ENCODE assay signal across 8 cellular contexts in the genomic region with DNA sequence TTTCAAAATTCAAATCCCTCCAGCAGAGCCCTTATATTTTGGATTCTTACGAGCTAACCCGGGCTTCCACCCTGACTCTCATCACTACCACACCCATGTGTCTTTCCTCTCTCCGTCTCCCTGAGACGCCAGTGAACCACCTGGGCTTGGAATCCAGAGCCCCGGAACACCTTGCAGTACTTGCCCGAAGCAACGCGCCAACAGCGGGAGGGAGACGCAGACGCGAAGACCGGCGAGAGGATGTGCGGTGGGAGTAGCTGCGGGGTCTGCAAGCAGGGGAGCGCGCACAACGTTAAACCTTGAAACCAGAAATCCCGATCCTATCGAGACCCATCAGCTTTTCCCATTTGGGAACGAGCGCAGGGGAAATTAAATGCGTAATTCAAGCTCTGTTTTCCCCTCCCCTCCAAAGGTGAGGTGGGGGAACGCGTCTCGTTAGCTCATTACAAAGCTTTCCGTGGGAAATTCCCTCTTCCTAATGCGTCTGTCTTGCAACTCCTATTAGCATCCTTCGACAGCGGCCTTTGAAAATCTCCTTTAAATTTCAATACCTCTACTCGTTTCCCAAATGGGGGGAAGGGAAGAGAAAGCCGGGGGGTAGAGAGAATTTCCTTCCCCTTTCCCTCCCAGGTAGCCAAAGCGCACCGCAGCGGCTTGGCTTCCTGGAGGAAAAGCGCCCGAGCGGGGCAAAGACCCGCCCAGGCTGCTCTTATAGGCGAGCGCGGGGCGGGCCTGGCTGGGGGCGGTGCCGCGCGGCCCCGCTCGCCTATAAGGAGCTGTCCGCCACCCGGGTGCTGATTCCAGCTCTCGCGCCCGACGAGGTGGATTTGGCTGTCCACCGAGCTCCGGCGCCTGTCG. TPM values are rescaled to one million over a fixed set of nuclear protein-coding genes. Genes with fewer than 3 reads are reported as not detected.
DNase-seq lines count a peak whose midpoint lies in the region; ATAC-seq lines count a peak whose summit lies in the region.

A gene (plus strand): TSS at position 797 of the 858 bp plus-strand sequence. CDS start 364 bp downstream, outside the sequence.

- no peaks in the 10 kb centered on the region for H3K9me3 ChIP-seq in iPS-18c (ENCODE audit: control insufficient read depth, insufficient read depth, low read length)

- no peak for ATAC-seq in HG02840 (IDR thresholded peaks at IDR 0.05; ENCODE audit: low FRiP score, unreplicated experiment)
- ATAC-seq in HG03520 (IDR thresholded peaks at IDR 0.05; ENCODE audit: unreplicated experiment): no peak

- H3K4me3 ChIP-seq in iPS-18c (ENCODE audit: insufficient read depth, low read depth, low read length): peak within 1 kb of the TSS; percentile 50

- in situ Hi-C loops in G401 (cut with HindIII; ENCODE audit: low sequenced_read_pairs): no loop called here

- peak; percentile 18 for DNase-seq in G401 (ENCODE audit: low spot score)
- peak; percentile 71 for DNase-seq in NCI-H1105 (lab: John Stamatoyannopoulos, UW)
- DNase-seq in amygdala (lab: John Stamatoyannopoulos, UW): peak in 44 of 56 donors; percentile 5 to 72 (median 37)
- peak; percentile 17 to 26 for DNase-seq in stimulated activated CD4-positive, alpha-beta T cell treated with anti-CD3 and anti-CD28 coated beads, Interleukin-2, amount 100 ng/mL, for 24 hours
- no peak for DNase-seq in OCI-M2 (lab: John Stamatoyannopoulos, UW; ENCODE audit: unreplicated experiment)

RNA-seq across cellular contexts. Expression of the gene that starts here (rescaled TPM):
- total RNA-seq in G401 (2014; rRNA removed; shearing (Covaris generic)): not detected in 2 replicates

Comparison
In these comparisons a context has a peak if more than half of its experiments do, and no peak if none do; other contexts are left out.
1. Peak in DNase-seq in G401; RNA of the gene not detected or under 1 TPM.